In genomic region chr2:134367915-134368911, GRCh38 we compare ENCODE assay signal across 11 cellular contexts.
DNase-seq lines count a peak whose midpoint lies in the region; ATAC-seq, FAIRE-seq and TF ChIP-seq lines count a peak whose summit lies in the region.
"Had no signal": no experiment of that assay in that cellular context is flagged by ENCODE, and none has a peak within 500 bp of the region (broad histone marks: within the 10 kb centered on the region; RNA-seq: fewer than 3 reads in every experiment).

No MANE protein-coding gene starts in this region.

- TF ChIP-seq RAD21 in HepG2 (CRISPR knock-in tag; IDR thresholded peaks at IDR 0.05) = no peak

- CTCF ChIA-PET in CD8-positive, alpha-beta T cell (lab: Charles Lee) = interaction anchor here (0.9 to 1.1 kb wide), 2 partner anchors 9 to 250 kb away, joined by 3 read pairs; no protein-coding TSS in a partner anchor
- CTCF ChIA-PET in HepG2 (lab: Yijun Ruan, JAX; ENCODE audit: low intra/inter-chr PET ratio, low total read pairs) = no interaction called here

- no peak overlapping the region for H3K9ac ChIP-seq in HepG2 (ENCODE audit: insufficient read depth, low read depth, low read length)
- H3K9ac ChIP-seq: neural progenitor cell had no signal

- H3K79me2 ChIP-seq in HepG2 (ENCODE audit: insufficient read depth, low read length) = no peaks in the 10 kb centered on the region

- peaks cover 65% of the 10 kb centered on the region for H3K36me3 Mint-ChIP-seq in CD8-positive, alpha-beta T cell
- H3K36me3 Mint-ChIP-seq in activated T-helper 17 cell treated with anti-CD3 and anti-CD28 coated beads, Interleukin-2, amount 50 U/mL, for 72 hours (ENCODE audit: low read depth) = peaks cover 86% of the 10 kb centered on the region

- H3K4me1 ChIP-seq in CD8-positive, alpha-beta T cell (ENCODE audit: insufficient read depth, low read length) = peaks cover 15% of the 10 kb centered on the region
- peaks cover 15% of the 10 kb centered on the region for H3K4me1 ChIP-seq in HepG2 (ENCODE audit: insufficient read depth, low read length)
- H3K4me1 ChIP-seq: neural progenitor cell had no signal

- no peak for DNase-seq in CD8-positive, alpha-beta T cell
- DNase-seq in HepG2 (ENCODE audit: low spot score) (peak; percentile 69), NCI-H1417 treated with DMSO at 0.1 percent for 48 hours (lab: John Stamatoyannopoulos, UW) (no peak), NCI-H82 treated with DMSO at 0.1 percent for 48 hours (lab: John Stamatoyannopoulos, UW; ENCODE audit: unreplicated experiment) (no peak), D721Med (ENCODE audit: insufficient read length, low spot score) (no peak)
- DNase-seq: NCI-H187 had no signal

- no peaks in the 10 kb centered on the region for H3K9me3 Mint-ChIP-seq in CD8-positive, alpha-beta T cell
- no peaks in the 10 kb centered on the region for H3K9me3 Mint-ChIP-seq in activated T-helper 17 cell treated with anti-CD3 and anti-CD28 coated beads, Interleukin-2, amount 50 U/mL, for 72 hours
- H3K9me3 Mint-ChIP-seq: neural progenitor cell; T-helper 2 cell treated with Interferon-gamma antibody and Interleukin-4, amounts not matched to agents 5 μg/mL and 100 μg/mL, for 36 hours had no signal

- TF ChIP-seq CTCF in CD8-positive, alpha-beta T cell (IDR thresholded peaks at IDR 0.05) = no peak
- TF ChIP-seq CTCF in HepG2 (CRISPR knock-in tag; IDR thresholded peaks at IDR 0.05) (no peak), D721Med (IDR thresholded peaks at IDR 0.05; ENCODE audit: insufficient read depth, missing control alignments) (no peak)

- no peak overlapping the region for H3K4me3 ChIP-seq in CD8-positive, alpha-beta T cell (ENCODE audit: low read depth, low read length)
- H3K4me3 ChIP-seq in HepG2 (replicated peaks in 1 of 3; ENCODE audit: insufficient read depth in 1 of 3, low read depth in 2 of 3, low read length in 3 of 3) = no peak overlapping the region
- H3K4me3 ChIP-seq: neural progenitor cell had no signal

- POLR2A ChIA-PET in CD8-positive, alpha-beta T cell (lab: Charles Lee) = no interaction called here
- POLR2A ChIA-PET in HepG2 (lab: Yijun Ruan, JAX) = interaction anchor here (1.1 kb wide), 1 partner anchor 44 kb away, joined by 3 read pairs; no protein-coding TSS in a partner anchor

- ATAC-seq in CD8-positive, alpha-beta T cell = no peak
- ATAC-seq in activated T-helper 17 cell treated with anti-CD3 and anti-CD28 coated beads, Interleukin-2, amount 50 U/mL, for 72 hours (replicated peaks) = peak; percentile 51
- peak; percentile 33 for ATAC-seq in HepG2
- ATAC-seq in GM21367 (IDR thresholded peaks at IDR 0.05; ENCODE audit: unreplicated experiment) = no peak

- H4K20me1 ChIP-seq in HepG2 (ENCODE audit: insufficient read depth, low read length) = no peaks in the 10 kb centered on the region

- no peak overlapping the region for H3K4me3 Mint-ChIP-seq in CD8-positive, alpha-beta T cell
- H3K4me3 Mint-ChIP-seq in activated T-helper 17 cell treated with anti-CD3 and anti-CD28 coated beads, Interleukin-2, amount 50 U/mL, for 72 hours = no peak overlapping the region
- H3K4me3 Mint-ChIP-seq: neural progenitor cell; T-helper 2 cell treated with Interferon-gamma antibody and Interleukin-4, amounts not matched to agents 5 μg/mL and 100 μg/mL, for 36 hours had no signal

- WGBS in HepG2 (ENCODE audit: low lambda C conversion rate) = 87% methylated on average over 4 of the region's 7 CpGs

- no TSS peak for BruUV-seq in HepG2 (replicated peaks; lab: Mats Ljungman, UMichigan)

- H3K27me3 Mint-ChIP-seq in CD8-positive, alpha-beta T cell (ENCODE audit: low read depth) = no peaks in the 10 kb centered on the region
- no peaks in the 10 kb centered on the region for H3K27me3 Mint-ChIP-seq in activated T-helper 17 cell treated with anti-CD3 and anti-CD28 coated beads, Interleukin-2, amount 50 U/mL, for 72 hours

- in situ Hi-C loops in HepG2 (cut with HindIII; ENCODE audit: extremely low pct_ligation_motif_present, low pct_unique_long_range_greater_than_20kb) = no loop called here

- peak overlapping the region; percentile 58 for H3K27ac Mint-ChIP-seq in CD8-positive, alpha-beta T cell
- peak overlapping the region; percentile 54 for H3K27ac Mint-ChIP-seq in activated T-helper 17 cell treated with anti-CD3 and anti-CD28 coated beads, Interleukin-2, amount 50 U/mL, for 72 hours
- H3K27ac Mint-ChIP-seq: neural progenitor cell; T-helper 2 cell treated with Interferon-gamma antibody and Interleukin-4, amounts not matched to agents 5 μg/mL and 100 μg/mL, for 36 hours had no signal

- FAIRE-seq in HepG2 (lab: Jason Lieb, UNC) (no peak), D721Med (lab: Jason Lieb, UNC) (no peak)

- intact Hi-C loops in CD8-positive, alpha-beta T cell (cut with DNase I, micrococcal nuclease) = loop anchor here in 1 of 2 experiments (5.0 kb wide), 1 partner anchor 854 kb away; no protein-coding TSS in a partner anchor
- intact Hi-C loops in HepG2 (cut with micrococcal nuclease; ENCODE audit: unreplicated experiment) = loop anchor here (2.0 kb wide), 1 partner anchor 45 kb away; no protein-coding TSS in a partner anchor

- TF ChIP-seq EP300 in HepG2 (IDR thresholded peaks at IDR 0.05; ENCODE audit: low read depth in 2 of 2, low read length in 2 of 2) (no peak), HepG2 (CRISPR knock-in tag; IDR thresholded peaks at IDR 0.05; ENCODE audit: borderline replicate concordance) (no peak)

- no peak overlapping the region for H2AFZ ChIP-seq in HepG2 (ENCODE audit: low read length)
- H2AFZ ChIP-seq: neural progenitor cell had no signal

- H3K27ac ChIP-seq in CD8-positive, alpha-beta T cell (ENCODE audit: low read depth, low read length) = no peak overlapping the region
- H3K27ac ChIP-seq in KOPT-K1 (ENCODE audit: low read depth, low read length, poor library complexity, severe bottlenecking) = peak overlapping the region; percentile 44
- no peak overlapping the region for H3K27ac ChIP-seq in HepG2 (ENCODE audit: extremely low read length, insufficient read depth, low read length)
- H3K27ac ChIP-seq: neural progenitor cell had no signal

- peaks cover 39% of the 10 kb centered on the region for H3K4me1 Mint-ChIP-seq in CD8-positive, alpha-beta T cell (ENCODE audit: low read depth)
- peaks cover 35% of the 10 kb centered on the region for H3K4me1 Mint-ChIP-seq in activated T-helper 17 cell treated with anti-CD3 and anti-CD28 coated beads, Interleukin-2, amount 50 U/mL, for 72 hours

- no peaks in the 10 kb centered on the region for H3K9me3 ChIP-seq in CD8-positive, alpha-beta T cell (ENCODE audit: low read length)
- no peaks in the 10 kb centered on the region for H3K9me3 ChIP-seq in KOPT-K1 (ENCODE audit: insufficient read depth, low read length, poor library complexity, severe bottlenecking)
- H3K9me3 ChIP-seq in HepG2 (ENCODE audit: low read length) = no peaks in the 10 kb centered on the region

- no peaks in the 10 kb centered on the region for H3K36me3 ChIP-seq in CD8-positive, alpha-beta T cell (ENCODE audit: insufficient read depth, low read length)
- H3K36me3 ChIP-seq in KOPT-K1 (ENCODE audit: insufficient read depth, low read length) (peaks cover 9% of the 10 kb centered on the region), HepG2 (replicated peaks in 1 of 2; ENCODE audit: control insufficient read depth in 1 of 2, insufficient read depth in 2 of 2, low read length in 2 of 2) (peaks cover 12 to 37% of the 10 kb centered on the region in 2 experiments)
- H3K36me3 ChIP-seq: neural progenitor cell had no signal

- no peak for TF ChIP-seq POLR2A in HepG2 (IDR thresholded peaks at IDR 0.05; ENCODE audit: insufficient read depth in 1 of 2, low read depth in 2 of 2, low read length in 2 of 2)

- H3K4me2 ChIP-seq in HepG2 (ENCODE audit: low read depth, low read length) = no peak overlapping the region
- H3K4me2 ChIP-seq: neural progenitor cell had no signal

- no peaks in the 10 kb centered on the region for H3K27me3 ChIP-seq in CD8-positive, alpha-beta T cell (ENCODE audit: insufficient read depth, low read length)
- no peaks in the 10 kb centered on the region for H3K27me3 ChIP-seq in HepG2 (ENCODE audit: control insufficient read depth in 1 of 2, insufficient read depth in 2 of 2, low read length in 2 of 2)
- H3K27me3 ChIP-seq: neural progenitor cell had no signal

TF ChIP-seq in HepG2, 621 proteins besides CTCF, POLR2A, EP300 and RAD21:
- peak; percentile 64 for TF ChIP-seq ZBTB33 (CRISPR knock-in tag; IDR thresholded peaks at IDR 0.05)
- TF ChIP-seq MAFF (IDR thresholded peaks at IDR 0.05; ENCODE audit: low read depth, low read length) = 0 out of 2 replicates have a peak, but pooled peaks have one; percentile 10
- no peak for TF ChIP-seq ZBTB8A (CRISPR knock-in tag; IDR thresholded peaks at IDR 0.05; ENCODE audit: borderline replicate concordance, low read depth)
- TF ChIP-seq KDM4B (CRISPR knock-in tag; IDR thresholded peaks at IDR 0.05) = no peak
- no peak for TF ChIP-seq FOXA1 (IDR thresholded peaks at IDR 0.05)
- peak; percentile 65 for TF ChIP-seq FOXA1 (CRISPR knock-in tag; IDR thresholded peaks at IDR 0.05)
- peak; percentile 26 to 43; a peak in 3 of 4 replicates for TF ChIP-seq MAFK (conservative IDR thresholded peaks at IDR 0.05 in 1 of 2, IDR thresholded peaks at IDR 0.05 in 1 of 2; ENCODE audit: low read length in 2 of 2)
TF ChIP-seq in HepG2: peak in this region for 4.

Comparison
In these comparisons a context has a peak if more than half of its experiments do, and no peak if none do; other contexts are left out.
1. ATAC-seq: peak in activated T-helper 17 cell treated with anti-CD3 and anti-CD28 coated beads, Interleukin-2, amount 50 U/mL, for 72 hours (single experiment) and HepG2 (single experiment); none in CD8-positive, alpha-beta T cell (single experiment) and GM21367 (single experiment).